26 cellular contexts compared by ENCODE assay signal in genomic region chr12:49050507-49051372, GRCh38. TPM values are rescaled to one million over a fixed set of nuclear protein-coding genes. Genes with fewer than 3 reads are reported as not detected.
"Had no signal": no experiment of that assay in that cellular context is flagged by ENCODE, and none has a peak within 500 bp of the region (broad histone marks: within the 10 kb centered on the region; RNA-seq: fewer than 3 reads in every experiment).

No MANE protein-coding gene starts in this region.

- H3K27me3 Mint-ChIP-seq: activated CD4-positive, alpha-beta memory T cell treated with anti-CD3 and anti-CD28 coated beads, Interleukin-2, amount 10 ng/mL, durations not matched to agents 7 days and 5 days; activated CD8-positive, alpha-beta memory T cell treated with anti-CD3 and anti-CD28 coated beads, Interleukin-2, amount 10 ng/mL, durations not matched to agents 7 days and 5 days; activated naive CD8-positive, alpha-beta T cell treated with anti-CD3 and anti-CD28 coated beads, Interleukin-2, amount 10 ng/mL, durations not matched to agents 7 days and 5 days; activated T-helper 17 cell treated with anti-CD3 and anti-CD28 coated beads, Interleukin-2, amount 50 U/mL, for 72 hours; memory B cell; naive thymus-derived CD4-positive, alpha-beta T cell had no signal

- H3K4me1 ChIP-seq: colonic mucosa had no signal

- H3K27ac Mint-ChIP-seq: activated CD4-positive, alpha-beta memory T cell treated with anti-CD3 and anti-CD28 coated beads, Interleukin-2, amount 10 ng/mL, durations not matched to agents 7 days and 5 days; activated CD8-positive, alpha-beta memory T cell treated with anti-CD3 and anti-CD28 coated beads, Interleukin-2, amount 10 ng/mL, durations not matched to agents 7 days and 5 days; activated naive CD8-positive, alpha-beta T cell treated with anti-CD3 and anti-CD28 coated beads, Interleukin-2, amount 10 ng/mL, durations not matched to agents 7 days and 5 days; memory B cell had no signal

- H3K27me3 ChIP-seq: brain microvascular endothelial cell, colonic mucosa, esophagus muscularis mucosa, heart right ventricle, pancreas, thyroid gland had no signal

- H3K4me3 ChIP-seq: colonic mucosa, esophagus muscularis mucosa, heart right ventricle, left ventricle myocardium inferior, mucosa of descending colon, pancreas, thyroid gland had no signal

- H3K4me3 Mint-ChIP-seq: activated CD4-positive, alpha-beta memory T cell treated with anti-CD3 and anti-CD28 coated beads, Interleukin-2, amount 10 ng/mL, durations not matched to agents 7 days and 5 days; activated CD8-positive, alpha-beta memory T cell treated with anti-CD3 and anti-CD28 coated beads, Interleukin-2, amount 10 ng/mL, durations not matched to agents 7 days and 5 days; activated naive CD8-positive, alpha-beta T cell treated with anti-CD3 and anti-CD28 coated beads, Interleukin-2, amount 10 ng/mL, durations not matched to agents 7 days and 5 days; activated T-helper 17 cell treated with anti-CD3 and anti-CD28 coated beads, Interleukin-2, amount 50 U/mL, for 72 hours; memory B cell; naive thymus-derived CD4-positive, alpha-beta T cell had no signal

- DNase-seq: activated CD4-positive, alpha-beta memory T cell treated with anti-CD3 and anti-CD28 coated beads, Interleukin-2, amount 10 ng/mL, durations not matched to agents 7 days and 5 days; activated CD4-positive, alpha-beta T cell treated with anti-CD3 and anti-CD28 coated beads for 48 hours; activated CD4-positive, CD25-positive, alpha-beta regulatory T cell; activated CD8-positive, alpha-beta memory T cell treated with anti-CD3 and anti-CD28 coated beads, Interleukin-2, amount 10 ng/mL, durations not matched to agents 7 days and 5 days; activated naive CD4-positive, alpha-beta T cell treated with Interleukin-2 at 50 U/mL for 16 hours; activated naive CD8-positive, alpha-beta T cell treated with anti-CD3 and anti-CD28 coated beads, Interleukin-2, amount 10 ng/mL, durations not matched to agents 7 days and 5 days; activated T-cell treated with anti-CD3 and anti-CD28 coated beads, Interleukin-2, amount 50 U/mL, for 1 hour; brain microvascular endothelial cell; central memory CD4-positive, alpha-beta T cell; colonic mucosa; heart right ventricle; kidney glomerular epithelial cell; left ventricle myocardium inferior; mucosa of descending colon; pancreas; stimulated activated naive CD4-positive, alpha-beta T cell treated with Interleukin-2 at 50 U/mL for 16 hours; T-helper 1 cell; T-helper 9 cell; thyroid gland had no signal

- H3K9me3 Mint-ChIP-seq: activated CD4-positive, alpha-beta memory T cell treated with anti-CD3 and anti-CD28 coated beads, Interleukin-2, amount 10 ng/mL, durations not matched to agents 7 days and 5 days; activated naive CD8-positive, alpha-beta T cell treated with anti-CD3 and anti-CD28 coated beads, Interleukin-2, amount 10 ng/mL, durations not matched to agents 7 days and 5 days; activated T-helper 17 cell treated with anti-CD3 and anti-CD28 coated beads, Interleukin-2, amount 50 U/mL, for 72 hours; memory B cell had no signal

- H3K9me3 ChIP-seq: colonic mucosa, esophagus muscularis mucosa, heart right ventricle, left ventricle myocardium inferior, mucosa of descending colon, pancreas, thyroid gland had no signal

- ATAC-seq: activated CD8-positive, alpha-beta memory T cell treated with anti-CD3 and anti-CD28 coated beads, Interleukin-2, amount 10 ng/mL, durations not matched to agents 7 days and 5 days; activated T-helper 17 cell treated with anti-CD3 and anti-CD28 coated beads, Interleukin-2, amount 50 U/mL, for 72 hours; heart right ventricle; mucosa of descending colon; naive thymus-derived CD4-positive, alpha-beta T cell; pancreas had no signal

- H3K27ac ChIP-seq: colonic mucosa, esophagus muscularis mucosa, heart right ventricle, left ventricle myocardium inferior, pancreas, thyroid gland had no signal

RNA-seq across cellular contexts. Expression of gene RHEBL1, which starts 19.0 kb away (rescaled TPM):
- total RNA-seq: left ventricle myocardium inferior, urinary bladder had no signal

RNA-seq across cellular contexts. Expression of gene DHH, which starts 43.9 kb away (rescaled TPM):
- polyA plus RNA-seq: naive thymus-derived CD4-positive, alpha-beta T cell had no signal

RNA-seq across cellular contexts. Expression of gene DDN, which starts 51.6 kb away (rescaled TPM):
- total RNA-seq: sciatic nerve, subcutaneous adipose tissue had no signal
- polyA plus RNA-seq: naive thymus-derived CD4-positive, alpha-beta T cell; urinary bladder had no signal
